ENCODE assay signal across 12 cellular contexts in the genomic region with DNA sequence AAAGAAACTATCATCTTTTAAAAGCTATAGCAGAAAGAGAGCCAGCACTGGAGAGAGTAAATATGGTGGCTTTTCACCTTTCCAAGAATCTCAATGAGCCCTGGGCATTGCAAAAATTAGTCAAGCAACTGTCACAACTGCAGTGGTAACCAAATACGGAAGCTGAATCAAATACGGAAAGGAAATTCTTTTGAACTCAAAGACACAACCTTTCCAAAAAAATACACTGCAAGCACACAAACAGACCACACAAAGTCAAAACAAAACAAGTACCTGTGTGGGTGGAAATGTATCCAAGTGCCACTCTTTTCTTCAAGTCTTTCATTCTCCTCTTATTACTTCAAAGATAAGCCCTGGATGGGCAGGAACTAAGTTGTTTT. TPM values are rescaled to one million over a fixed set of nuclear protein-coding genes. Genes with fewer than 3 reads are reported as not detected.
DNase-seq lines count a peak whose midpoint lies in the region; ATAC-seq, FAIRE-seq and TF ChIP-seq lines count a peak whose summit lies in the region.
"Had no signal": no experiment of that assay in that cellular context is flagged by ENCODE, and none has a peak within 500 bp of the region (broad histone marks: within the 10 kb centered on the region; RNA-seq: fewer than 3 reads in every experiment).

No MANE protein-coding gene starts in this region.

- intact Hi-C loops in testis (cut with DNase I; ENCODE audit: low total_unique reads) = no loop called here

- H3K4me3 ChIP-seq in suprapubic skin = no peak overlapping the region
- no peak overlapping the region for H3K4me3 ChIP-seq in testis
- H3K4me3 ChIP-seq: BLaER1 treated with 17β-estradiol and CSF1 and Interleukin-3, amounts not matched to agents 10 nM and 100 nM; ovary; SK-N-MC had no signal

- no peaks in the 10 kb centered on the region for H3K9me3 Mint-ChIP-seq in activated naive CD4-positive, alpha-beta T cell treated with anti-CD3 and anti-CD28 coated beads, Interleukin-2, amount 50 U/mL, for 72 hours

- H3K4me1 ChIP-seq in suprapubic skin (peaks cover 40% of the 10 kb centered on the region), testis (peaks cover 8% of the 10 kb centered on the region)

- no peaks in the 10 kb centered on the region for H3K9me3 ChIP-seq in suprapubic skin
- H3K9me3 ChIP-seq in testis = no peaks in the 10 kb centered on the region
- H3K9me3 ChIP-seq: ovary had no signal

- peak; percentile 66 for ATAC-seq in HG03342 (IDR thresholded peaks at IDR 0.05; ENCODE audit: unreplicated experiment)
- peak; percentile 59 to 71 for ATAC-seq in activated naive CD4-positive, alpha-beta T cell treated with anti-CD3 and anti-CD28 coated beads, Interleukin-2, amount 50 U/mL, for 72 hours

- H3K27ac ChIP-seq in suprapubic skin = no peak overlapping the region
- peak overlapping the region in 1 of 2 donors; percentile 1 for H3K27ac ChIP-seq in testis
- H3K27ac ChIP-seq: BLaER1 treated with 17β-estradiol and CSF1 and Interleukin-3, amounts not matched to agents 10 nM and 100 nM; ovary; SK-N-MC had no signal

- H3K36me3 ChIP-seq in suprapubic skin (no peaks in the 10 kb centered on the region), testis (ENCODE audit: low read depth, missing control alignments) (no peaks in the 10 kb centered on the region)
- H3K36me3 ChIP-seq: ovary had no signal

- no peaks in the 10 kb centered on the region for H3K36me3 Mint-ChIP-seq in activated naive CD4-positive, alpha-beta T cell treated with anti-CD3 and anti-CD28 coated beads, Interleukin-2, amount 50 U/mL, for 72 hours

- 54% methylated on average over 2 of the region's 2 CpGs for WGBS in suprapubic skin
- 28 to 36% methylated on average over 2 of the region's 2 CpGs for WGBS in testis, 2 donors

- no peak for TF ChIP-seq EP300 in suprapubic skin (IDR thresholded peaks at IDR 0.05)

- TF ChIP-seq CTCF in suprapubic skin (IDR thresholded peaks at IDR 0.05) (no peak), testis (IDR thresholded peaks at IDR 0.05) (no peak)

- FAIRE-seq in GM19239 (lab: Jason Lieb, UNC) = peak; percentile 71

- no peaks in the 10 kb centered on the region for H3K27me3 ChIP-seq in suprapubic skin
- no peaks in the 10 kb centered on the region for H3K27me3 ChIP-seq in testis
- H3K27me3 ChIP-seq: BLaER1 treated with 17β-estradiol and CSF1 and Interleukin-3, amounts not matched to agents 10 nM and 100 nM; ovary had no signal

- DNase-seq in AML-193 (lab: John Stamatoyannopoulos, UW) (peak; percentile 28 to 50), GM19239 (ENCODE audit: insufficient read length, low spot score) (no peak), suprapubic skin (ENCODE audit: low spot score in 2 of 2) (no peak), LoVo (ENCODE audit: low spot score) (no peak), DMS 273 (lab: John Stamatoyannopoulos, UW; ENCODE audit: unreplicated experiment) (no peak), testis (no peak)
- peak in 1 of 2 donors; percentile 23 for DNase-seq in activated naive CD4-positive, alpha-beta T cell treated with anti-CD3 and anti-CD28 coated beads, Interleukin-2, amount 50 U/mL, for 72 hours (ENCODE audit: low spot score in 2 of 2)
- DNase-seq: hippocampal formation, ovary had no signal

- peak overlapping the region; percentile 92 to 97 for H3K27ac Mint-ChIP-seq in activated naive CD4-positive, alpha-beta T cell treated with anti-CD3 and anti-CD28 coated beads, Interleukin-2, amount 50 U/mL, for 72 hours

- no peak for TF ChIP-seq POLR2A in suprapubic skin (IDR thresholded peaks at IDR 0.05)
- no peak for TF ChIP-seq POLR2A in testis (IDR thresholded peaks at IDR 0.05)

RNA-seq across cellular contexts. Expression of a gene that starts 17.6 kb away (rescaled TPM):
- 10 to 100 TPM; 14.8 to 24.9 TPM for total RNA-seq in activated naive CD4-positive, alpha-beta T cell treated with anti-CD3 and anti-CD28 coated beads, Interleukin-2, amount 50 U/mL, for 72 hours
- total RNA-seq in suprapubic skin = 10 to 100 TPM; 66.8 to 86.5 (median 75.9) TPM
- total RNA-seq in testis = 100 to 1,000 TPM; 169 to 209 TPM
- polyA plus RNA-seq in testis (ENCODE audit: insufficient read depth, low read depth, low replicate concordance) = 72.9 TPM

Comparison
In these comparisons a context has a peak if more than half of its experiments do, and no peak if none do; other contexts are left out.
1. DNase-seq: peak in AML-193 (2 of 2); none in GM19239 (single experiment), suprapubic skin (0 of 2), LoVo (single experiment), DMS 273 (single experiment) and testis (single experiment).